Comparison of ENCODE assay signal across 11 cellular contexts in genomic region chrX:43881410-43882293, GRCh38. TPM values are rescaled to one million over a fixed set of nuclear protein-coding genes. Genes with fewer than 3 reads are reported as not detected.
DNase-seq lines count a peak whose midpoint lies in the region; ATAC-seq and TF ChIP-seq lines count a peak whose summit lies in the region.
"Had no signal": no experiment of that assay in that cellular context is flagged by ENCODE, and none has a peak within 500 bp of the region (broad histone marks: within the 10 kb centered on the region; RNA-seq: fewer than 3 reads in every experiment).

No MANE protein-coding gene starts in this region.

- H4K20me1 ChIP-seq in HCT116 (ENCODE audit: insufficient read depth), result no peaks in the 10 kb centered on the region

- no peak for TF ChIP-seq RAD21 in HCT116 (IDR thresholded peaks at IDR 0.05; ENCODE audit: low read depth)

- no peaks in the 10 kb centered on the region for H3K27me3 ChIP-seq in HCT116 (ENCODE audit: insufficient read depth, low read length)
- no peaks in the 10 kb centered on the region for H3K27me3 ChIP-seq in duodenal mucosa (ENCODE audit: control insufficient read depth in 1 of 2, insufficient read depth in 2 of 2, low read length in 2 of 2)
- peaks cover 0 to 14% of the 10 kb centered on the region in 2 donors for H3K27me3 ChIP-seq in left lung

- no peak overlapping the region for H2AFZ ChIP-seq in HCT116 (ENCODE audit: low read depth, low read length, poor library complexity, severe bottlenecking)

- POLR2A ChIA-PET in HCT116 (lab: Charles Lee), result no interaction called here

- H3K9me2 ChIP-seq in HCT116 (ENCODE audit: insufficient read depth), result no peaks in the 10 kb centered on the region

- no peaks in the 10 kb centered on the region for H3K36me3 ChIP-seq in HCT116 (ENCODE audit: control insufficient read depth in 1 of 2, insufficient read depth in 2 of 2, low read length in 2 of 2)
- H3K36me3 ChIP-seq in duodenal mucosa (ENCODE audit: control insufficient read depth in 1 of 2, insufficient read depth in 2 of 2, low read length in 2 of 2), result no peaks in the 10 kb centered on the region
- H3K36me3 ChIP-seq in left lung, result no peaks in the 10 kb centered on the region
- H3K36me3 ChIP-seq: spleen had no signal

- no peaks in the 10 kb centered on the region for H3K79me2 ChIP-seq in HCT116 (ENCODE audit: insufficient read depth, low read length)

- intact Hi-C loops in HCT116 (cut with micrococcal nuclease) (no loop called here), left lung (cut with DNase I) (no loop called here)

- H3K4me1 ChIP-seq in HCT116 (ENCODE audit: control insufficient read depth in 1 of 2, insufficient read depth in 2 of 2, low read length in 2 of 2) (peaks cover 19 to 41% of the 10 kb centered on the region in 2 experiments), duodenal mucosa (ENCODE audit: control insufficient read depth in 1 of 2, insufficient read depth in 2 of 2, low read length in 2 of 2) (peaks cover 9% of the 10 kb centered on the region in 2 donors), left lung (no peaks in the 10 kb centered on the region)

- no peaks in the 10 kb centered on the region for H3K9me3 ChIP-seq in HCT116 (ENCODE audit: control insufficient read depth in 1 of 2, insufficient read depth in 1 of 2, low read depth in 1 of 2, low read length in 2 of 2)
- H3K9me3 ChIP-seq in duodenal mucosa (ENCODE audit: control insufficient read depth in 1 of 2, low read length in 2 of 2), result no peaks in the 10 kb centered on the region
- no peaks in the 10 kb centered on the region for H3K9me3 ChIP-seq in left lung
- H3K9me3 ChIP-seq: spleen had no signal

- peak overlapping the region; percentile 80 for H3K4me2 ChIP-seq in HCT116 (ENCODE audit: low read length)

- no peak for DNase-seq in HCT116 (ENCODE audit: low read depth, low spot score)
- no peak for DNase-seq in left lung
- no peak for DNase-seq in MV-4-11 (lab: John Stamatoyannopoulos, UW)
- DNase-seq in stimulated activated CD4-positive, alpha-beta T cell treated with anti-CD3 and anti-CD28 coated beads, Interleukin-4, amount 100 ng/mL, for 4 hours, result no peak
- DNase-seq: spleen had no signal

- H3K4me3 ChIP-seq in HCT116 (replicated peaks in 1 of 2; ENCODE audit: low read depth in 1 of 2, low read length in 2 of 2) (peak overlapping the region; percentile 45 to 59), duodenal mucosa (ENCODE audit: low read depth in 1 of 2, low read length in 2 of 2) (peak overlapping the region; percentile 56 to 57), left lung (peak overlapping the region; percentile 21 to 25), skin epidermis (peak overlapping the region in 6 of 7 experiments; percentile 4 to 41 (median 21))

- TF ChIP-seq POLR2A in HCT116 (IDR thresholded peaks at IDR 0.05; ENCODE audit: borderline replicate concordance, extremely low read depth, insufficient read depth, insufficient read length), result no peak

- H3K27ac ChIP-seq in HCT116 (ENCODE audit: low read depth, low read length), result peak overlapping the region; percentile 71
- peak overlapping the region; percentile 42 for H3K27ac ChIP-seq in duodenal mucosa (ENCODE audit: low read depth, low read length)
- H3K27ac ChIP-seq in left lung, result peak overlapping the region in 1 of 2 donors; percentile 28
- H3K27ac ChIP-seq in skin epidermis, result peak overlapping the region in 6 of 21 experiments; percentile 9 to 63 (median 38)
- H3K27ac ChIP-seq: spleen had no signal

- RAD21 ChIA-PET in HCT116 (lab: Charles Lee; ENCODE audit: low non-redundant PET in 1 of 2, low total read pairs in 2 of 2, uncharacterized antibody in 2 of 2, unreplicated experiment in 2 of 2), result no interaction called here

- CTCF ChIA-PET in HCT116 (lab: Charles Lee), result no interaction called here

- TF ChIP-seq CTCF in HCT116 (IDR thresholded peaks at IDR 0.05 in 2 of 3, conservative IDR thresholded peaks at IDR 0.05 in 1 of 3; ENCODE audit: borderline replicate concordance in 1 of 3, insufficient read depth in 1 of 3, low read depth in 2 of 3, low read length in 2 of 3), result no peak
- no peak for TF ChIP-seq CTCF in left lung (IDR thresholded peaks at IDR 0.05)

- ATAC-seq in HCT116 (peak; percentile 28), left lung (no peak), HG03565 (IDR thresholded peaks at IDR 0.05; ENCODE audit: unreplicated experiment) (no peak), HG03097 (IDR thresholded peaks at IDR 0.05; ENCODE audit: low FRiP score, unreplicated experiment) (no peak)

- BruUV-seq in HCT116 (replicated peaks; lab: Mats Ljungman, UMichigan), result no TSS peak

- H3K9ac ChIP-seq in HCT116 (ENCODE audit: low read length), result peak overlapping the region; percentile 59
- H3K9ac ChIP-seq in duodenal mucosa (ENCODE audit: low read depth in 1 of 2, low read length in 2 of 2), result peak overlapping the region; percentile 25 to 33

TF ChIP-seq in HCT116, 20 proteins besides CTCF, POLR2A, EP300 and RAD21:
- TF ChIP-seq SRF (IDR thresholded peaks at IDR 0.05; ENCODE audit: low read depth) (0 out of 2 replicates have a peak, but pooled peaks have one; percentile 43), TCF7L2 (IDR thresholded peaks at IDR 0.05; ENCODE audit: borderline replicate concordance, extremely low read depth, insufficient read depth, insufficient read length) (no peak), EZH2 (IDR thresholded peaks at IDR 0.05) (no peak)

RNA-seq across cellular contexts. Expression of gene MAOB, which starts 0.6 kb away (rescaled TPM):
- total RNA-seq in HCT116 (2021; ENCODE audit: unreplicated experiment) (28.2 TPM), left lung (10 to 100 TPM; 19.5 to 20.6 TPM)
- polyA plus RNA-seq in HCT116 (2012), result 22.2 and 31.9 TPM in 2 replicates
- total RNA-seq: CD4-positive, alpha-beta memory T cell; T-helper 1 cell treated with Interleukin-12 subunit alpha and Interleukin-12 subunit beta and Interleukin-4 antibody, amounts not matched to agents 30 ng/mL and 1 ng/mL, for 36 hours had no signal
- polyA plus RNA-seq: CD4-positive, alpha-beta memory T cell had no signal
